Comparison of ENCODE assay signal across 1 cellular context in the genomic region with DNA sequence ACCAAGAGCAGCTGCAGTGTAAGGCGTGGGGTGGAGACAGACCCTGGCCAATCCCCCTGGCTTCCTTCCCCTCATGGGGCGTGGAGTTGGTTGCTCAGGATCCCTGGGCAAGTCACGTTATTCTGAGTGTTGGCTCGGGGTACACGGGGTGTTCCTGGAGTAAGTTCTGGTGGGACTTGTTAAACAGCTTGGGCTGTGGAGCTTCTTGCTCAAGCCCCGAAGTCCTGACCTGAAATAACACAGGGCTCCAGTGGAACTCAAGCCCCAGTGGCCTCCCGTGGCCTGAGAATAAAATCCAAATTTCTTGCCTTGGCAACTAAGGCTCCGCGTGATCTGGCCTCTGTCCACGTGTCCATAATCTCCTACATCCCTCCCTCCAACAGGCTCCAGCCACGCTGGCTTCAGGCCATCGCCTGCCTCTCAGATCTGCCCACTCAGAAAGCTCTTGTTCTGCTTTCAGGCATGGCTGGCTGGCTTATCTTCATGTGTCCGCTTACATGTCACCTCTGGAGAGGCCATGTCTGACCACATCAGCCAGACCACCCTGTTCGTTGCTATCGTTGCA.
TF ChIP-seq lines count a peak whose summit lies in the region.

No MANE protein-coding gene starts in this region.

TF ChIP-seq in H1, 55 proteins besides CTCF, POLR2A, EP300 and RAD21 (continued from another document):
- TF ChIP-seq, protein P1, sequence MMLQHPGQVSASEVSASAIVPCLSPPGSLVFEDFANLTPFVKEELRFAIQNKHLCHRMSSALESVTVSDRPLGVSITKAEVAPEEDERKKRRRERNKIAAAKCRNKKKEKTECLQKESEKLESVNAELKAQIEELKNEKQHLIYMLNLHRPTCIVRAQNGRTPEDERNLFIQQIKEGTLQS (IDR thresholded peaks at IDR 0.05; ENCODE audit: insufficient read depth, low read depth, low read length), result no peak
- TF ChIP-seq HDAC6 (IDR thresholded peaks at IDR 0.05; ENCODE audit: low read depth, low read length) (no peak), NRF1 (IDR thresholded peaks at IDR 0.05; ENCODE audit: low read depth, low read length) (no peak), SIRT6 (IDR thresholded peaks at IDR 0.05; ENCODE audit: low read length) (no peak), CBX8 (IDR thresholded peaks at IDR 0.05; ENCODE audit: borderline replicate concordance, low read depth, low read length) (no peak), EGR1 (IDR thresholded peaks at IDR 0.05; ENCODE audit: borderline replicate concordance, low read depth, low read length) (no peak), TBP (IDR thresholded peaks at IDR 0.05; ENCODE audit: low read depth, low read length) (no peak), TAF1 (IDR thresholded peaks at IDR 0.05; ENCODE audit: low read depth, low read length) (no peak)
